Comparison of ENCODE assay signal across 8 cellular contexts in genomic region chr12:1644523-1645438, GRCh38. TPM values are rescaled to one million over a fixed set of nuclear protein-coding genes. Genes with fewer than 3 reads are reported as not detected.
DNase-seq lines count a peak whose midpoint lies in the region; ATAC-seq and TF ChIP-seq lines count a peak whose summit lies in the region.

No MANE protein-coding gene starts in this region.

- no peaks in the 10 kb centered on the region for H3F3A ChIP-seq in MM.1S (ENCODE audit: insufficient read depth, low read length)

- ATAC-seq in SK-N-SH treated with all-trans-retinoic acid at 6 μM for 48 hours (peak; percentile 95), heart right ventricle (peak; percentile 39 to 86 (median 78)), gastrocnemius medialis (peak in 1 of 2 donors; percentile 47)

- peak; percentile 37 for DNase-seq in LHCN-M2 (ENCODE audit: low read depth)
- DNase-seq in heart right ventricle = peak; percentile 84
- DNase-seq in gastrocnemius medialis = peak; percentile 38 to 52
- no peak for DNase-seq in A172 (ENCODE audit: low spot score)
- no peak for DNase-seq in GM19238 (ENCODE audit: insufficient read length, low spot score)
- no peak for DNase-seq in GM20000 (ENCODE audit: low spot score)
- no peak for DNase-seq in MM.1S

- H3K79me2 ChIP-seq in MM.1S (ENCODE audit: low read length) = peaks cover 25% of the 10 kb centered on the region; the same call in 1 of the 2 replicates

- H3K27ac ChIP-seq in heart right ventricle = no peak overlapping the region
- no peak overlapping the region for H3K27ac ChIP-seq in gastrocnemius medialis
- H3K27ac ChIP-seq in MM.1S (ENCODE audit: low read length) = no peak overlapping the region

- no peak overlapping the region for H3K4me2 ChIP-seq in MM.1S (ENCODE audit: low read depth, low read length)

- no peak overlapping the region for H3K9ac ChIP-seq in MM.1S (ENCODE audit: low read length)

- H3K9me3 ChIP-seq in heart right ventricle (no peaks in the 10 kb centered on the region), gastrocnemius medialis (no peaks in the 10 kb centered on the region), MM.1S (replicated peaks; ENCODE audit: insufficient read depth, low read length) (no peaks in the 10 kb centered on the region)

- TF ChIP-seq POLR2A in gastrocnemius medialis (IDR thresholded peaks at IDR 0.05) = no peak

- no peak overlapping the region for H3K4me3 ChIP-seq in heart right ventricle
- no peak overlapping the region for H3K4me3 ChIP-seq in gastrocnemius medialis
- no peak overlapping the region for H3K4me3 ChIP-seq in MM.1S (ENCODE audit: low read length)

- peaks cover 0 to 4% (median 0%) of the 10 kb centered on the region in 7 donors for H3K27me3 ChIP-seq in heart right ventricle
- no peaks in the 10 kb centered on the region for H3K27me3 ChIP-seq in gastrocnemius medialis
- H3K27me3 ChIP-seq in MM.1S (replicated peaks; ENCODE audit: insufficient read depth, low read length) = no peaks in the 10 kb centered on the region

- TF ChIP-seq CTCF in heart right ventricle (IDR thresholded peaks at IDR 0.05) (no peak), gastrocnemius medialis (IDR thresholded peaks at IDR 0.05 in 4 of 5, conservative IDR thresholded peaks at IDR 0.05 in 1 of 5) (no peak), GM20000 (IDR thresholded peaks at IDR 0.05; ENCODE audit: extremely low read depth, missing control alignments) (no peak), MM.1S (IDR thresholded peaks at IDR 0.05; ENCODE audit: low read length) (no peak)

- H2AFZ ChIP-seq in MM.1S (ENCODE audit: low read length) = no peak overlapping the region

- 33 to 38% methylated on average over 15 of the region's 15 CpGs for WGBS in heart right ventricle, 2 donors

- in situ Hi-C loops in gastrocnemius medialis (cut with MboI; ENCODE audit: low sequenced_read_pairs in 4 of 4) = loop anchor here in 1 of 4 donors (5.0 to 25.0 kb wide), 3 partner anchors 148 to 1143 kb away; partner anchors contain the start of gene FKBP4

- no peaks in the 10 kb centered on the region for H3K9me2 ChIP-seq in MM.1S (replicated peaks; ENCODE audit: insufficient read depth, low read length)

- H3K36me3 ChIP-seq in heart right ventricle (peaks cover 0 to 10% (median 0%) of the 10 kb centered on the region in 9 donors), gastrocnemius medialis (no peaks in the 10 kb centered on the region), MM.1S (replicated peaks; ENCODE audit: insufficient read depth, low read length) (peaks cover 11% of the 10 kb centered on the region)

- peaks cover 2% of the 10 kb centered on the region; the same call in 1 of the 2 replicates for H4K20me1 ChIP-seq in MM.1S (ENCODE audit: insufficient read depth, low read length)

- intact Hi-C loops in heart right ventricle (cut with DNase I) (loop anchor here in 3 of 10 donors (5.0 to 10.0 kb wide), 3 partner anchors 288 to 293 kb away; no protein-coding TSS in a partner anchor), gastrocnemius medialis (cut with DNase I; ENCODE audit: low total_unique reads) (no loop called here)

- H3K4me1 ChIP-seq in heart right ventricle (peaks cover 3 to 39% (median 21%) of the 10 kb centered on the region in 9 donors), gastrocnemius medialis (peaks cover 3 to 7% of the 10 kb centered on the region in 2 donors), MM.1S (ENCODE audit: low read length) (no peaks in the 10 kb centered on the region)

TF ChIP-seq in SK-N-SH treated with all-trans-retinoic acid at 6 μM for 48 hours, 23 proteins besides CTCF, POLR2A, EP300 and RAD21:
- TF ChIP-seq ZC3H10 (CRISPR knock-in tag; IDR thresholded peaks at IDR 0.05) (no peak), TCF4 (CRISPR knock-in tag; IDR thresholded peaks at IDR 0.05; ENCODE audit: borderline replicate concordance) (peak; percentile 13; the same call in 1 of the 2 replicates), PATZ1 (CRISPR knock-in tag; IDR thresholded peaks at IDR 0.05; ENCODE audit: borderline replicate concordance) (no peak), PPARA (CRISPR knock-in tag; IDR thresholded peaks at IDR 0.05; ENCODE audit: borderline replicate concordance) (no peak), RARB (CRISPR knock-in tag; IDR thresholded peaks at IDR 0.05) (no peak)

RNA-seq across cellular contexts. Expression of gene WNT5B, which starts 15.8 kb away (rescaled TPM):
- total RNA-seq in LHCN-M2 (2014; rRNA removed) (29.9 and 50.9 TPM in 2 replicates), heart right ventricle (1 to 10 TPM in 5 of 10 donors, under 1 TPM in 5; 0.34 to 2.5 (median 1.2) TPM), gastrocnemius medialis (1 to 10 TPM in 2 of 4 donors, under 1 TPM in 2; 0.17 to 2.5 (median 0.88) TPM)
- 45.9 TPM for polyA plus RNA-seq in LHCN-M2 (2012)
- polyA plus RNA-seq in heart right ventricle = 1 to 10 TPM; 1.6 to 2.4 TPM
- total RNA-seq in A172 (2014; rRNA removed; shearing (Covaris generic)) = 10.1 and 10.3 TPM in 2 replicates

RNA-seq across cellular contexts. Expression of gene ADIPOR2, which starts 46.1 kb away (rescaled TPM):
- total RNA-seq in LHCN-M2 (2014; rRNA removed) = 22.1 and 26.3 TPM in 2 replicates
- polyA plus RNA-seq in LHCN-M2 (2012) = 23.9 TPM
- total RNA-seq in heart right ventricle = 10 to 100 TPM; 33.5 to 47.7 (median 42.1) TPM
- 10 to 100 TPM; 18.5 to 27.9 TPM for polyA plus RNA-seq in heart right ventricle
- total RNA-seq in gastrocnemius medialis = 10 to 100 TPM; 18.9 to 47.4 (median 25.1) TPM
- total RNA-seq in A172 (2014; rRNA removed; shearing (Covaris generic)) = 14.1 and 17.9 TPM in 2 replicates

RNA-seq across cellular contexts. Expression of gene FBXL14, which starts 50.4 kb away (rescaled TPM):
- total RNA-seq in LHCN-M2 (2014; rRNA removed) = 14.4 and 17.2 TPM in 2 replicates
- 5.9 TPM for polyA plus RNA-seq in LHCN-M2 (2012)
- total RNA-seq in heart right ventricle = 1 to 10 TPM; 4.8 to 8.4 (median 7.0) TPM
- 1 to 10 TPM; 1.5 to 4.4 TPM for polyA plus RNA-seq in heart right ventricle
- total RNA-seq in gastrocnemius medialis = 10 to 100 TPM in 1 of 4 donors, 1 to 10 TPM in 3; 5.8 to 11.5 (median 7.4) TPM
- total RNA-seq in A172 (2014; rRNA removed; shearing (Covaris generic)) = 4.7 and 5.0 TPM in 2 replicates

Comparison
In these comparisons a context has a peak if more than half of its experiments do, and no peak if none do; other contexts are left out.
1. DNase-seq: peak in LHCN-M2 (single experiment), heart right ventricle (2 of 2) and gastrocnemius medialis (2 of 2); none in A172 (single experiment), GM19238 (single experiment), GM20000 (single experiment) and MM.1S (single experiment).